Comparison of ENCODE assay signal across 13 cellular contexts in genomic region chr3:195255176-195255500, GRCh38. TPM values are rescaled to one million over a fixed set of nuclear protein-coding genes. Genes with fewer than 3 reads are reported as not detected.
DNase-seq lines count a peak whose midpoint lies in the region; ATAC-seq and TF ChIP-seq lines count a peak whose summit lies in the region.
"Had no signal": no experiment of that assay in that cellular context is flagged by ENCODE, and none has a peak within 500 bp of the region (broad histone marks: within the 10 kb centered on the region; RNA-seq: fewer than 3 reads in every experiment).

No MANE protein-coding gene starts in this region.

- H3K79me2 ChIP-seq in H9 (ENCODE audit: insufficient read depth, low read length), result peaks cover 13% of the 10 kb centered on the region; the same call in 1 of the 2 replicates

- no peak overlapping the region for H3K27ac Mint-ChIP-seq in activated CD4-positive, alpha-beta T cell treated with anti-CD3 and anti-CD28 coated beads, Interleukin-2, amount 10 ng/mL, durations not matched to agents 24 days and 14 days
- H3K27ac Mint-ChIP-seq in activated CD4-positive, alpha-beta T cell treated with anti-CD3 and anti-CD28 coated beads for 36 hours, result no peak overlapping the region
- H3K27ac Mint-ChIP-seq in H9, result peak overlapping the region in 2 of 3 experiments; percentile 72 to 93; a peak in 3 of 7 replicates
- peak overlapping the region; percentile 21 for H3K27ac Mint-ChIP-seq in progenitor cell of endocrine pancreas

- no peaks in the 10 kb centered on the region for H3K9me3 ChIP-seq in H9 (ENCODE audit: control insufficient read depth, low read depth, low read length)
- H3K9me3 ChIP-seq in WERI-Rb-1 (ENCODE audit: severe bottlenecking), result no peaks in the 10 kb centered on the region
- H3K9me3 ChIP-seq: BLaER1 treated with 17β-estradiol and CSF1 and Interleukin-3, amounts not matched to agents 10 nM and 100 nM had no signal

- H3K56ac ChIP-seq in H9 (ENCODE audit: insufficient read length, low read depth, low read length), result no peak overlapping the region

- H2AFZ ChIP-seq in H9 (ENCODE audit: low read length), result no peak overlapping the region

- no peak overlapping the region for H3K4me3 ChIP-seq in WERI-Rb-1 (ENCODE audit: low read depth, low read length)
- H3K4me3 ChIP-seq: BLaER1 treated with 17β-estradiol and CSF1 and Interleukin-3, amounts not matched to agents 10 nM and 100 nM had no signal

- H3K4me2 ChIP-seq in H9 (ENCODE audit: insufficient read depth, insufficient read length, low read length), result no peak overlapping the region

- H3K4me1 Mint-ChIP-seq in activated CD4-positive, alpha-beta T cell treated with anti-CD3 and anti-CD28 coated beads, Interleukin-2, amount 10 ng/mL, durations not matched to agents 24 days and 14 days, result peaks cover 19% of the 10 kb centered on the region
- H3K4me1 Mint-ChIP-seq in activated CD4-positive, alpha-beta T cell treated with anti-CD3 and anti-CD28 coated beads for 36 hours, result peaks cover 27% of the 10 kb centered on the region
- H3K4me1 Mint-ChIP-seq in H9, result peaks cover 51 to 65% of the 10 kb centered on the region in 2 experiments
- H3K4me1 Mint-ChIP-seq in progenitor cell of endocrine pancreas (ENCODE audit: low read depth), result no peaks in the 10 kb centered on the region

- H2BK12ac ChIP-seq in H9 (ENCODE audit: insufficient read length, low read depth, low read length), result no peak overlapping the region

- H3K18ac ChIP-seq in H9 (ENCODE audit: insufficient read length, low read depth, low read length), result no peak overlapping the region

- no peak overlapping the region for H3T11ph ChIP-seq in H9 (ENCODE audit: low read length)

- no peaks in the 10 kb centered on the region for H3K36me3 Mint-ChIP-seq in activated CD4-positive, alpha-beta T cell treated with anti-CD3 and anti-CD28 coated beads, Interleukin-2, amount 10 ng/mL, durations not matched to agents 24 days and 14 days (ENCODE audit: low read depth)
- no peaks in the 10 kb centered on the region for H3K36me3 Mint-ChIP-seq in activated CD4-positive, alpha-beta T cell treated with anti-CD3 and anti-CD28 coated beads for 36 hours (ENCODE audit: low read depth)
- H3K36me3 Mint-ChIP-seq in H9 (ENCODE audit: insufficient read depth in 1 of 3, low read depth in 3 of 3) (0 out of 7 replicates have a peak, but pooled peaks cover 0 to 2% (median 0%) of the 10 kb centered on the region in 3 experiments), progenitor cell of endocrine pancreas (ENCODE audit: insufficient read depth) (no peaks in the 10 kb centered on the region)

- H2BK15ac ChIP-seq in H9 (ENCODE audit: low read depth, low read length), result no peak overlapping the region

- peaks cover 6% of the 10 kb centered on the region for H3K23me2 ChIP-seq in H9 (ENCODE audit: insufficient read length, low read depth, low read length, poor library complexity, severe bottlenecking)

- no peak overlapping the region for H2AK5ac ChIP-seq in H9 (ENCODE audit: insufficient read length, low read length)

- H3K23ac ChIP-seq in H9 (ENCODE audit: insufficient read length, low read depth, low read length), result no peak overlapping the region

- H3K4ac ChIP-seq in H9 (ENCODE audit: low read depth, low read length), result no peak overlapping the region

- H3K4me3 Mint-ChIP-seq in activated CD4-positive, alpha-beta T cell treated with anti-CD3 and anti-CD28 coated beads, Interleukin-2, amount 10 ng/mL, durations not matched to agents 24 days and 14 days, result no peak overlapping the region
- no peak overlapping the region for H3K4me3 Mint-ChIP-seq in activated CD4-positive, alpha-beta T cell treated with anti-CD3 and anti-CD28 coated beads for 36 hours
- H3K4me3 Mint-ChIP-seq in H9, result no peak overlapping the region
- H3K4me3 Mint-ChIP-seq in progenitor cell of endocrine pancreas (ENCODE audit: low read depth), result no peak overlapping the region

- H4K8ac ChIP-seq in H9 (replicated peaks; ENCODE audit: insufficient read length, low read depth, low read length), result no peak overlapping the region

- H3K27ac ChIP-seq in H9 (ENCODE audit: insufficient read length, low read depth, low read length), result no peak overlapping the region
- no peak overlapping the region for H3K27ac ChIP-seq in WERI-Rb-1
- H3K27ac ChIP-seq: 22Rv1; BLaER1 treated with 17β-estradiol and CSF1 and Interleukin-3, amounts not matched to agents 10 nM and 100 nM had no signal

- H2BK120ac ChIP-seq in H9 (ENCODE audit: low read depth, low read length, poor library complexity, severe bottlenecking), result no peak overlapping the region

- no peaks in the 10 kb centered on the region for H3K36me3 ChIP-seq in WERI-Rb-1

- no peak overlapping the region for H3K14ac ChIP-seq in H9 (ENCODE audit: insufficient read depth, low read length)

- no peak overlapping the region for H3K9ac ChIP-seq in H9 (ENCODE audit: extremely low read depth, insufficient read length, low read length)

- no peak overlapping the region for H2BK20ac ChIP-seq in H9 (ENCODE audit: low read depth, low read length, poor library complexity, severe bottlenecking)

- TF ChIP-seq CTCF in H9 (conservative IDR thresholded peaks at IDR 0.05) (no peak), progenitor cell of endocrine pancreas (IDR thresholded peaks at IDR 0.05; ENCODE audit: unreplicated experiment) (no peak), WERI-Rb-1 (IDR thresholded peaks at IDR 0.05; ENCODE audit: low read depth, low read length) (no peak)

- CTCF ChIA-PET in activated CD4-positive, alpha-beta T cell treated with anti-CD3 and anti-CD28 coated beads for 36 hours (lab: Charles Lee), result interaction anchor here (0.7 to 1.7 kb wide), 2 partner anchors 9 to 199 kb away, joined by 3 to 7 read pairs; no protein-coding TSS in a partner anchor

- POLR2A ChIA-PET in activated CD4-positive, alpha-beta T cell treated with anti-CD3 and anti-CD28 coated beads for 36 hours (lab: Charles Lee), result no interaction called here

- peaks cover 2% of the 10 kb centered on the region for H4K20me1 ChIP-seq in H9 (ENCODE audit: control insufficient read depth, insufficient read depth, insufficient read length)

- ATAC-seq in activated CD4-positive, alpha-beta T cell treated with anti-CD3 and anti-CD28 coated beads for 36 hours, result no peak
- no peak for ATAC-seq in left lobe of liver
- no peak for ATAC-seq in HG03378 (IDR thresholded peaks at IDR 0.05; ENCODE audit: unreplicated experiment)

- H3K9me3 Mint-ChIP-seq in activated CD4-positive, alpha-beta T cell treated with anti-CD3 and anti-CD28 coated beads, Interleukin-2, amount 10 ng/mL, durations not matched to agents 24 days and 14 days, result no peaks in the 10 kb centered on the region
- no peaks in the 10 kb centered on the region for H3K9me3 Mint-ChIP-seq in activated CD4-positive, alpha-beta T cell treated with anti-CD3 and anti-CD28 coated beads for 36 hours (ENCODE audit: low read depth)
- H3K9me3 Mint-ChIP-seq in H9 (no peaks in the 10 kb centered on the region), progenitor cell of endocrine pancreas (ENCODE audit: low read depth) (no peaks in the 10 kb centered on the region)

- intact Hi-C loops in activated CD4-positive, alpha-beta T cell treated with anti-CD3 and anti-CD28 coated beads, Interleukin-2, amount 10 ng/mL, durations not matched to agents 24 days and 14 days (cut with micrococcal nuclease), result loop anchor here (10.0 kb wide), 1 partner anchor 70 kb away; no protein-coding TSS in a partner anchor
- intact Hi-C loops in activated CD4-positive, alpha-beta T cell treated with anti-CD3 and anti-CD28 coated beads for 36 hours (cut with DNase I, micrococcal nuclease), result no loop called here

- no peak overlapping the region for H4K91ac ChIP-seq in H9 (ENCODE audit: insufficient read length, low read depth, low read length)

- H2BK5ac ChIP-seq in H9 (ENCODE audit: insufficient read length, low read length), result no peak overlapping the region

- peaks cover 6% of the 10 kb centered on the region for H3K4me1 ChIP-seq in H9 (ENCODE audit: insufficient read depth, low read length)

- peak; percentile 51 for DNase-seq in activated CD4-positive, alpha-beta T cell treated with anti-CD3 and anti-CD28 coated beads, Interleukin-2, amount 10 ng/mL, durations not matched to agents 24 days and 14 days
- DNase-seq in activated CD4-positive, alpha-beta T cell treated with anti-CD3 and anti-CD28 coated beads for 36 hours, result no peak
- no peak for DNase-seq in H9
- DNase-seq in left lobe of liver (ENCODE audit: low spot score), result peak; percentile 34
- no peak for DNase-seq in progenitor cell of endocrine pancreas (ENCODE audit: low spot score, unreplicated experiment)
- no peak for DNase-seq in WERI-Rb-1
- no peak for DNase-seq in NCI-H1048 (lab: John Stamatoyannopoulos, UW)
- DNase-seq: Karpas-422, NCI-H1930, SIG-M5 had no signal

- H3K27me3 Mint-ChIP-seq in activated CD4-positive, alpha-beta T cell treated with anti-CD3 and anti-CD28 coated beads, Interleukin-2, amount 10 ng/mL, durations not matched to agents 24 days and 14 days, result no peaks in the 10 kb centered on the region
- H3K27me3 Mint-ChIP-seq in activated CD4-positive, alpha-beta T cell treated with anti-CD3 and anti-CD28 coated beads for 36 hours, result no peaks in the 10 kb centered on the region
- H3K27me3 Mint-ChIP-seq in H9 (ENCODE audit: low read depth), result no peaks in the 10 kb centered on the region; the same call in 1 of the 2 replicates
- no peaks in the 10 kb centered on the region for H3K27me3 Mint-ChIP-seq in progenitor cell of endocrine pancreas

- H4K5ac ChIP-seq in H9 (ENCODE audit: insufficient read length, low read depth, low read length), result no peak overlapping the region

- H3K27me3 ChIP-seq in H9 (ENCODE audit: insufficient read depth, low read length) (no peaks in the 10 kb centered on the region), WERI-Rb-1 (ENCODE audit: insufficient read depth, low read depth, severe bottlenecking) (no peaks in the 10 kb centered on the region)

- WGBS in H9 (ENCODE audit: extremely low coverage, insufficient read length, low lambda C conversion rate), result no CpG with 5 or more reads among the region's 13 CpGs

- no peaks in the 10 kb centered on the region for H3K79me1 ChIP-seq in H9 (ENCODE audit: insufficient read depth, low read depth, low read length, poor library complexity, severe bottlenecking)

RNA-seq across cellular contexts. Expression of gene XXYLT1, which starts 15.8 kb away (rescaled TPM):
- total RNA-seq in activated CD4-positive, alpha-beta T cell treated with anti-CD3 and anti-CD28 coated beads, Interleukin-2, amount 10 ng/mL, durations not matched to agents 24 days and 14 days, result 14.5 and 17.4 TPM in 2 replicates
- total RNA-seq in activated CD4-positive, alpha-beta T cell treated with anti-CD3 and anti-CD28 coated beads for 36 hours, result 1 to 10 TPM; 5.4 to 5.7 TPM
- total RNA-seq in H9 (2021) (22.7 and 23.0 TPM in 2 replicates), left lobe of liver (2.8 TPM), progenitor cell of endocrine pancreas (23.7 and 25.4 TPM in 2 replicates)

Comparison
In these comparisons a context has a peak if more than half of its experiments do, and no peak if none do; other contexts are left out.
1. DNase-seq: peak in activated CD4-positive, alpha-beta T cell treated with anti-CD3 and anti-CD28 coated beads, Interleukin-2, amount 10 ng/mL, durations not matched to agents 24 days and 14 days (single experiment) and left lobe of liver (single experiment); none in activated CD4-positive, alpha-beta T cell treated with anti-CD3 and anti-CD28 coated beads for 36 hours (single experiment), H9 (single experiment), progenitor cell of endocrine pancreas (single experiment), WERI-Rb-1 (single experiment) and NCI-H1048 (single experiment).
2. H3K27ac Mint-ChIP-seq: peak in H9 (2 of 3) and progenitor cell of endocrine pancreas (single experiment); none in activated CD4-positive, alpha-beta T cell treated with anti-CD3 and anti-CD28 coated beads, Interleukin-2, amount 10 ng/mL, durations not matched to agents 24 days and 14 days (single experiment) and activated CD4-positive, alpha-beta T cell treated with anti-CD3 and anti-CD28 coated beads for 36 hours (single experiment).